In genomic region chr7:158042156-158042880, GRCh38 we compare ENCODE assay signal across 15 cellular contexts.
DNase-seq lines count a peak whose midpoint lies in the region; ATAC-seq and TF ChIP-seq lines count a peak whose summit lies in the region.
"Had no signal": no experiment of that assay in that cellular context is flagged by ENCODE, and none has a peak within 500 bp of the region (broad histone marks: within the 10 kb centered on the region; RNA-seq: fewer than 3 reads in every experiment).

No MANE protein-coding gene starts in this region.

- no peaks in the 10 kb centered on the region for H3K9me2 ChIP-seq in GM23338 (ENCODE audit: insufficient read depth)

- H3K9me3 Mint-ChIP-seq in GM23338, result peaks cover 75% of the 10 kb centered on the region

- H4K20me1 ChIP-seq in GM23338 (replicated peaks; ENCODE audit: insufficient read depth), result no peaks in the 10 kb centered on the region
- H4K20me1 ChIP-seq: BLaER1 treated with 17β-estradiol and CSF1 and Interleukin-3, amounts not matched to agents 10 nM and 100 nM had no signal

- peaks cover 7% of the 10 kb centered on the region for H3K9me3 ChIP-seq in upper lobe of right lung

- no peak overlapping the region for H3K27ac ChIP-seq in upper lobe of right lung
- no peak overlapping the region for H3K27ac ChIP-seq in GM23338 (ENCODE audit: low read depth)
- H3K27ac ChIP-seq: BLaER1 treated with 17β-estradiol and CSF1 and Interleukin-3, amounts not matched to agents 10 nM and 100 nM; HL-60 had no signal

- H3K4me2 ChIP-seq in GM23338, result no peak overlapping the region

- H3K4me3 Mint-ChIP-seq in GM23338, result no peak overlapping the region
- H3K4me3 Mint-ChIP-seq: CD4-positive, CD25-positive, alpha-beta regulatory T cell had no signal

- H3K79me2 ChIP-seq in GM23338 (replicated peaks; ENCODE audit: insufficient read depth), result no peaks in the 10 kb centered on the region

- H3F3A ChIP-seq in GM23338 (replicated peaks; ENCODE audit: low read depth), result no peaks in the 10 kb centered on the region

- H3K27me3 ChIP-seq in upper lobe of right lung (no peaks in the 10 kb centered on the region), GM23338 (ENCODE audit: insufficient read depth) (no peaks in the 10 kb centered on the region)
- H3K27me3 ChIP-seq: BLaER1 treated with 17β-estradiol and CSF1 and Interleukin-3, amounts not matched to agents 10 nM and 100 nM had no signal

- DNase-seq in activated effector memory CD4-positive, alpha-beta T cell treated with anti-CD3 and anti-CD28 coated beads, Interleukin-2, amount 50 U/mL, for 16 hours, result peak; percentile 31
- DNase-seq in activated effector memory CD4-positive, alpha-beta T cell treated with Interleukin-2 at 50 U/mL for 16 hours, result no peak
- DNase-seq in mesenteric fat pad (ENCODE audit: low spot score), result peak; percentile 76
- peak; percentile 12 for DNase-seq in sciatic nerve (ENCODE audit: low spot score)
- DNase-seq in upper lobe of right lung, result peak; percentile 33
- DNase-seq in GM23338 (ENCODE audit: low spot score), result no peak
- no peak for DNase-seq in T1000 (lab: John Stamatoyannopoulos, UW)
- DNase-seq: 8988T; ACHN; CD4-positive, CD25-positive, alpha-beta regulatory T cell; DMS53 had no signal

- H3K36me3 Mint-ChIP-seq in GM23338 (ENCODE audit: low read depth), result peaks cover 57% of the 10 kb centered on the region
- H3K36me3 Mint-ChIP-seq: CD4-positive, CD25-positive, alpha-beta regulatory T cell had no signal

- TF ChIP-seq CTCF in upper lobe of right lung (IDR thresholded peaks at IDR 0.05) (no peak), GM23338 (conservative IDR thresholded peaks at IDR 0.05; ENCODE audit: low read depth in 2 of 2) (no peak)

- no peak overlapping the region for H2AFZ ChIP-seq in GM23338

- H3K4me3 ChIP-seq in upper lobe of right lung (no peak overlapping the region), GM23338 (no peak overlapping the region)
- H3K4me3 ChIP-seq: BLaER1 treated with 17β-estradiol and CSF1 and Interleukin-3, amounts not matched to agents 10 nM and 100 nM; GM12878 had no signal

- H3K4me1 Mint-ChIP-seq in GM23338, result no peaks in the 10 kb centered on the region
- H3K4me1 Mint-ChIP-seq: CD4-positive, CD25-positive, alpha-beta regulatory T cell had no signal

- ATAC-seq in sciatic nerve, result no peak
- no peak for ATAC-seq in upper lobe of right lung
- ATAC-seq in GM23338, result no peak
- ATAC-seq: GM12878, HCT116 had no signal

- H3K4me1 ChIP-seq in upper lobe of right lung (no peaks in the 10 kb centered on the region), GM23338 (ENCODE audit: insufficient read depth) (no peaks in the 10 kb centered on the region)

- H3K36me3 ChIP-seq in upper lobe of right lung (no peaks in the 10 kb centered on the region), GM23338 (ENCODE audit: insufficient read depth) (peaks cover 4% of the 10 kb centered on the region; the same call in 1 of the 2 replicates)

- H3K27me3 Mint-ChIP-seq in GM23338 (ENCODE audit: insufficient read depth, low read depth, poor library complexity), result peaks cover 10% of the 10 kb centered on the region

- intact Hi-C loops in sciatic nerve (cut with DNase I) (no loop called here), upper lobe of right lung (cut with DNase I) (no loop called here)

- no peak overlapping the region for H3K27ac Mint-ChIP-seq in GM23338
- H3K27ac Mint-ChIP-seq: CD4-positive, CD25-positive, alpha-beta regulatory T cell had no signal

TF ChIP-seq in GM23338, 12 proteins besides CTCF, POLR2A, EP300 and RAD21:
- TF ChIP-seq CREB1 (CRISPR knock-in tag; IDR thresholded peaks at IDR 0.05; ENCODE audit: low read depth) (no peak), EZH2 (IDR thresholded peaks at IDR 0.05; ENCODE audit: low read depth, unreplicated experiment) (no peak), ZNF331 (CRISPR knock-in tag; IDR thresholded peaks at IDR 0.05; ENCODE audit: low read depth) (no peak), ZNF114 (CRISPR knock-in tag; IDR thresholded peaks at IDR 0.05) (no peak), NANOG (IDR thresholded peaks at IDR 0.05; ENCODE audit: borderline replicate concordance) (no peak), EZH2phosphoT487 (IDR thresholded peaks at IDR 0.05; ENCODE audit: unreplicated experiment) (no peak), POLR2AphosphoS5 (IDR thresholded peaks at IDR 0.05; ENCODE audit: low read depth) (no peak), STAT1 (IDR thresholded peaks at IDR 0.05; ENCODE audit: unreplicated experiment) (no peak), JUNB (IDR thresholded peaks at IDR 0.05; ENCODE audit: unreplicated experiment) (no peak)
- TF ChIP-seq, protein P1, sequence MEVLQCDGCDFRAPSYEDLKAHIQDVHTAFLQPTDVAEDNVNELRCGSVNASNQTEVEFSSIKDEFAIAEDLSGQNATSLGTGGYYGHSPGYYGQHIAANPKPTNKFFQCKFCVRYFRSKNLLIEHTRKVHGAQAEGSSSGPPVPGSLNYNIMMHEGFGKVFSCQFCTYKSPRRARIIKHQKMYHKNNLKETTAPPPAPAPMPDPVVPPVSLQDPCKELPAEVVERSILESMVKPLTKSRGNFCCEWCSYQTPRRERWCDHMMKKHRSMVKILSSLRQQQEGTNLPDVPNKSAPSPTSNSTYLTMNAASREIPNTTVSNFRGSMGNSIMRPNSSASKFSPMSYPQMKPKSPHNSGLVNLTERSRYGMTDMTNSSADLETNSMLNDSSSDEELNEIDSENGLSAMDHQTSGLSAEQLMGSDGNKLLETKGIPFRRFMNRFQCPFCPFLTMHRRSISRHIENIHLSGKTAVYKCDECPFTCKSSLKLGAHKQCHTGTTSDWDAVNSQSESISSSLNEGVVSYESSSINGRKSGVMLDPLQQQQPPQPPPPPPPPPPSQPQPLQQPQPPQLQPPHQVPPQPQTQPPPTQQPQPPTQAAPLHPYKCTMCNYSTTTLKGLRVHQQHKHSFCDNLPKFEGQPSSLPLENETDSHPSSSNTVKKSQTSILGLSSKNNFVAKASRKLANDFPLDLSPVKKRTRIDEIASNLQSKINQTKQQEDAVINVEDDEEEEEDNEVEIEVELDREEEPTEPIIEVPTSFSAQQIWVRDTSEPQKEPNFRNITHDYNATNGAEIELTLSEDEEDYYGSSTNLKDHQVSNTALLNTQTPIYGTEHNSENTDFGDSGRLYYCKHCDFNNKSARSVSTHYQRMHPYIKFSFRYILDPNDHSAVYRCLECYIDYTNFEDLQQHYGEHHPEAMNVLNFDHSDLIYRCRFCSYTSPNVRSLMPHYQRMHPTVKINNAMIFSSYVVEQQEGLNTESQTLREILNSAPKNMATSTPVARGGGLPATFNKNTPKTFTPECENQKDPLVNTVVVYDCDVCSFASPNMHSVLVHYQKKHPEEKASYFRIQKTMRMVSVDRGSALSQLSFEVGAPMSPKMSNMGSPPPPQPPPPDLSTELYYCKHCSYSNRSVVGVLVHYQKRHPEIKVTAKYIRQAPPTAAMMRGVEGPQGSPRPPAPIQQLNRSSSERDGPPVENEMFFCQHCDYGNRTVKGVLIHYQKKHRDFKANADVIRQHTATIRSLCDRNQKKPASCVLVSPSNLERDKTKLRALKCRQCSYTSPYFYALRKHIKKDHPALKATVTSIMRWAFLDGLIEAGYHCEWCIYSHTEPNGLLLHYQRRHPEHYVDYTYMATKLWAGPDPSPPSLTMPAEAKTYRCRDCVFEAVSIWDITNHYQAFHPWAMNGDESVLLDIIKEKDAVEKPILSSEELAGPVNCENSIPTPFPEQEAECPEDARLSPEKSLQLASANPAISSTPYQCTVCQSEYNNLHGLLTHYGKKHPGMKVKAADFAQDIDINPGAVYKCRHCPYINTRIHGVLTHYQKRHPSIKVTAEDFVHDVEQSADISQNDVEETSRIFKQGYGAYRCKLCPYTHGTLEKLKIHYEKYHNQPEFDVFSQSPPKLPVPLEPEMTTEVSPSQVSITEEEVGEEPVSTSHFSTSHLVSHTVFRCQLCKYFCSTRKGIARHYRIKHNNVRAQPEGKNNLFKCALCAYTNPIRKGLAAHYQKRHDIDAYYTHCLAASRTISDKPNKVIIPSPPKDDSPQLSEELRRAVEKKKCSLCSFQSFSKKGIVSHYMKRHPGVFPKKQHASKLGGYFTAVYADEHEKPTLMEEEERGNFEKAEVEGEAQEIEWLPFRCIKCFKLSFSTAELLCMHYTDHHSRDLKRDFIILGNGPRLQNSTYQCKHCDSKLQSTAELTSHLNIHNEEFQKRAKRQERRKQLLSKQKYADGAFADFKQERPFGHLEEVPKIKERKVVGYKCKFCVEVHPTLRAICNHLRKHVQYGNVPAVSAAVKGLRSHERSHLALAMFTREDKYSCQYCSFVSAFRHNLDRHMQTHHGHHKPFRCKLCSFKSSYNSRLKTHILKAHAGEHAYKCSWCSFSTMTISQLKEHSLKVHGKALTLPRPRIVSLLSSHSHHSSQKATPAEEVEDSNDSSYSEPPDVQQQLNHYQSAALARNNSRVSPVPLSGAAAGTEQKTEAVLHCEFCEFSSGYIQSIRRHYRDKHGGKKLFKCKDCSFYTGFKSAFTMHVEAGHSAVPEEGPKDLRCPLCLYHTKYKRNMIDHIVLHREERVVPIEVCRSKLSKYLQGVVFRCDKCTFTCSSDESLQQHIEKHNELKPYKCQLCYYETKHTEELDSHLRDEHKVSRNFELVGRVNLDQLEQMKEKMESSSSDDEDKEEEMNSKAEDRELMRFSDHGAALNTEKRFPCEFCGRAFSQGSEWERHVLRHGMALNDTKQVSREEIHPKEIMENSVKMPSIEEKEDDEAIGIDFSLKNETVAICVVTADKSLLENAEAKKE (CRISPR knock-in tag; IDR thresholded peaks at IDR 0.05), result no peak

Comparison
In these comparisons a context has a peak if more than half of its experiments do, and no peak if none do; other contexts are left out.
1. DNase-seq: peak in activated effector memory CD4-positive, alpha-beta T cell treated with anti-CD3 and anti-CD28 coated beads, Interleukin-2, amount 50 U/mL, for 16 hours (single experiment), mesenteric fat pad (single experiment), sciatic nerve (single experiment) and upper lobe of right lung (single experiment); none in activated effector memory CD4-positive, alpha-beta T cell treated with Interleukin-2 at 50 U/mL for 16 hours (single experiment), GM23338 (single experiment) and T1000 (single experiment).